Comparison of ENCODE assay signal across 8 cellular contexts in the genomic region with DNA sequence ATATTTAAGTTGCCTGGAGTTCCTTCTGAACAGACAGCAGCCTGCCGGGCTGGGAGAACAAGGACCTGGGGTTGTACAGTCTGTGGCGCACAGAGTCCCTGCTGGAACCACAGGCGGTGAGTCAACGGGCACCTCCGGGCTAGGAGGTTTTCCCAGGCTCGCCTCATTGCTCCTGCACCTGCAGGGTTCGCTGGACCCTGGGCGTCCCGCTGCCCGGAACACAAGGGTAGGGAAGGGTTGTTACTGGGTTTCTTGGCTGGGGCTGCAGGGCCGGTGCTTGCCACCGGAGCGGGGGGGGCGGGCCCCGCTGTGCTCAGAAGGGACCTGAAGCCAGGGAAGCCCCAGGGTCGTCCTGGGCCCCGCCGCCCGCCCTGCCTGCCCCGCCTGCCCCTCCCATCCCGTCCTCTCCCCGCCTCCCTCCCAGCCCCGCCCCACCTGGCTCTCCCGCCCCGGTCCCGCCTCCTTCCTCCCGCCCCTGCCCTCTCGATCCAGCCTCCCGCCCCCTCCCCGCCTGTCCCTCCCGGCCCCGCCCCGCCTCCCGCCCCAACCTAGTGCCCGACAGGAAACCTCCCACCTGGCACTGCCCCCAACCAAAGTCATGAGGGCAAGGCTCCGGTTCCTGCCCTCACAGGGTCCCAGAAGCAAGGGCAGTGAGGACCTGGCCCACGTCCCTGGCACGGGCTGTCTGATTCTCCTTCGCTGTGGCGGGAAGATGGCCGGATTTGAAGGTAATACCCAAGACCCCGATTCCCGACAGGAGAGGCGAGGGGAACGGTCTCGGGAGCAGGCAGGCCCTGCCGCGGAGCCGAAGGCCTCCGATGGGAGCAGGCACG. TPM values are rescaled to one million over a fixed set of nuclear protein-coding genes. Genes with fewer than 3 reads are reported as not detected.
DNase-seq lines count a peak whose midpoint lies in the region; ATAC-seq, FAIRE-seq and TF ChIP-seq lines count a peak whose summit lies in the region.

No MANE protein-coding gene starts in this region.

- POLR2A ChIA-PET in GM10248 (lab: Yijun Ruan, JAX), result no interaction called here
- POLR2A ChIA-PET in endothelial cell of umbilical vein (lab: Charles Lee), result no interaction called here

- intact Hi-C loops in endothelial cell of umbilical vein (cut with micrococcal nuclease), result loop anchor here (1.0 to 5.0 kb wide), 2 partner anchors 161 to 186 kb away; no protein-coding TSS in a partner anchor

- peak overlapping the region in 1 of 3 experiments; percentile 30 for H3K4me3 ChIP-seq in endothelial cell of umbilical vein (replicated peaks in 1 of 3; ENCODE audit: insufficient read depth in 1 of 3, low read depth in 1 of 3, low read length in 3 of 3)

- H3K9ac ChIP-seq in endothelial cell of umbilical vein (replicated peaks; ENCODE audit: extremely low read depth, insufficient read depth, low read length), result no peak overlapping the region

- CTCF ChIA-PET in GM10248 (lab: Yijun Ruan, JAX), result no interaction called here
- CTCF ChIA-PET in activated CD8-positive, alpha-beta memory T cell treated with anti-CD3 and anti-CD28 coated beads, Interleukin-2, amount 10 ng/mL, durations not matched to agents 7 days and 5 days (lab: Charles Lee), result no interaction called here
- CTCF ChIA-PET in endothelial cell of umbilical vein (lab: Charles Lee), result no interaction called here

- peak; percentile 90 for DNase-seq in GM10248 (ENCODE audit: extremely low spot score)
- peak; percentile 90 for DNase-seq in NCI-H82 (lab: John Stamatoyannopoulos, UW)
- DNase-seq in activated CD8-positive, alpha-beta memory T cell treated with anti-CD3 and anti-CD28 coated beads, Interleukin-2, amount 10 ng/mL, durations not matched to agents 7 days and 5 days, result peak; percentile 71
- DNase-seq in endothelial cell of umbilical vein (ENCODE audit: low read depth, low spot score), result peak; percentile 44
- DNase-seq in mucosa of gallbladder (ENCODE audit: low spot score), result peak; percentile 66
- peak; percentile 25 for DNase-seq in stimulated activated CD8-positive, alpha-beta memory T cell treated with anti-CD3 and anti-CD28 coated beads, Interleukin-7, amount 100 ng/mL, for 24 hours (ENCODE audit: low read depth)
- DNase-seq in HCEC 1CT, result no peak

- H3K4me2 ChIP-seq in endothelial cell of umbilical vein (ENCODE audit: insufficient read depth, low read length), result peak overlapping the region; percentile 9

- H3K27me3 Mint-ChIP-seq in activated CD8-positive, alpha-beta memory T cell treated with anti-CD3 and anti-CD28 coated beads, Interleukin-2, amount 10 ng/mL, durations not matched to agents 7 days and 5 days, result peaks cover 12% of the 10 kb centered on the region

- no peak overlapping the region for H2AFZ ChIP-seq in endothelial cell of umbilical vein (ENCODE audit: low read depth, low read length)

- H3K4me1 Mint-ChIP-seq in activated CD8-positive, alpha-beta memory T cell treated with anti-CD3 and anti-CD28 coated beads, Interleukin-2, amount 10 ng/mL, durations not matched to agents 7 days and 5 days, result peaks cover 17% of the 10 kb centered on the region

- no peaks in the 10 kb centered on the region for H3K9me1 ChIP-seq in endothelial cell of umbilical vein (replicated peaks; ENCODE audit: control insufficient read depth, extremely low read depth, insufficient read depth, low read length)

- no peak overlapping the region for H3K27ac ChIP-seq in endothelial cell of umbilical vein (ENCODE audit: insufficient read depth, low read depth, low read length)

- ATAC-seq in HG03045 (IDR thresholded peaks at IDR 0.05; ENCODE audit: unreplicated experiment), result peak; percentile 43
- peak; percentile 67 for ATAC-seq in activated CD8-positive, alpha-beta memory T cell treated with anti-CD3 and anti-CD28 coated beads, Interleukin-2, amount 10 ng/mL, durations not matched to agents 7 days and 5 days

- peaks cover 2% of the 10 kb centered on the region for H3K4me1 ChIP-seq in endothelial cell of umbilical vein (ENCODE audit: control insufficient read depth, extremely low read depth, insufficient read depth, low read length)

- dilution Hi-C loops in endothelial cell of umbilical vein (cut with MboI; ENCODE audit: extremely low pct_ligation_motif_present, low sequenced_read_pairs), result no loop called here

- no peaks in the 10 kb centered on the region for H4K20me1 ChIP-seq in endothelial cell of umbilical vein (replicated peaks; ENCODE audit: control insufficient read depth, extremely low read depth, insufficient read depth, low read length)

- H3K36me3 ChIP-seq in endothelial cell of umbilical vein (ENCODE audit: control insufficient read depth in 2 of 2, extremely low read depth in 1 of 2, insufficient read depth in 2 of 2, low read length in 2 of 2), result peaks cover 0 to 21% of the 10 kb centered on the region in 2 experiments

- no peaks in the 10 kb centered on the region for H3K9me3 ChIP-seq in endothelial cell of umbilical vein (replicated peaks; ENCODE audit: control insufficient read depth, insufficient read depth, low read length)

- peaks cover 8% of the 10 kb centered on the region for H3K9me3 Mint-ChIP-seq in activated CD8-positive, alpha-beta memory T cell treated with anti-CD3 and anti-CD28 coated beads, Interleukin-2, amount 10 ng/mL, durations not matched to agents 7 days and 5 days (ENCODE audit: low read depth)

- peaks cover under 1% of the 10 kb centered on the region for H3K79me2 ChIP-seq in endothelial cell of umbilical vein (ENCODE audit: control insufficient read depth, insufficient read depth, low read length)

- peak overlapping the region; percentile 46 for H3K27ac Mint-ChIP-seq in activated CD8-positive, alpha-beta memory T cell treated with anti-CD3 and anti-CD28 coated beads, Interleukin-2, amount 10 ng/mL, durations not matched to agents 7 days and 5 days

- peaks cover 0 to 10% of the 10 kb centered on the region in 2 experiments for H3K27me3 ChIP-seq in endothelial cell of umbilical vein (ENCODE audit: control insufficient read depth in 2 of 2, insufficient read depth in 2 of 2, low read length in 2 of 2)

- TF ChIP-seq CTCF in GM10248 (IDR thresholded peaks at IDR 0.05; ENCODE audit: control extremely low read depth, extremely low read depth, low read depth, missing control alignments) (no peak), endothelial cell of umbilical vein (IDR thresholded peaks at IDR 0.05; ENCODE audit: extremely low read depth in 1 of 2, insufficient read depth in 1 of 2, low read depth in 1 of 2, low read length in 2 of 2) (no peak)

- H3K36me3 Mint-ChIP-seq in activated CD8-positive, alpha-beta memory T cell treated with anti-CD3 and anti-CD28 coated beads, Interleukin-2, amount 10 ng/mL, durations not matched to agents 7 days and 5 days, result peaks cover 17% of the 10 kb centered on the region

- TF ChIP-seq POLR2A in endothelial cell of umbilical vein (IDR thresholded peaks at IDR 0.05; ENCODE audit: low read depth, low read length), result no peak

- no TSS peak for BruUV-seq in endothelial cell of umbilical vein (replicated peaks; lab: Mats Ljungman, UMichigan)

- peak; percentile 31 for FAIRE-seq in endothelial cell of umbilical vein (lab: Jason Lieb, UNC)

- H3K4me3 Mint-ChIP-seq in activated CD8-positive, alpha-beta memory T cell treated with anti-CD3 and anti-CD28 coated beads, Interleukin-2, amount 10 ng/mL, durations not matched to agents 7 days and 5 days, result peak overlapping the region; percentile 69

TF ChIP-seq in endothelial cell of umbilical vein, 7 proteins besides CTCF, POLR2A, EP300 and RAD21:
- TF ChIP-seq GATA2 (IDR thresholded peaks at IDR 0.05; ENCODE audit: insufficient read depth, insufficient read length, low read depth, low read length) (no peak), MYC (IDR thresholded peaks at IDR 0.05; ENCODE audit: low read depth, low read length) (no peak), POLR2AphosphoS5 (IDR thresholded peaks at IDR 0.05; ENCODE audit: insufficient read depth, low read depth, low read length) (peak; percentile 4), FOS (IDR thresholded peaks at IDR 0.05; ENCODE audit: borderline replicate concordance, insufficient read depth, low read length) (peak; percentile 15), EZH2 (IDR thresholded peaks at IDR 0.05; ENCODE audit: borderline replicate concordance, low read depth, low read length, severe bottlenecking) (no peak)
- TF ChIP-seq, protein P1, sequence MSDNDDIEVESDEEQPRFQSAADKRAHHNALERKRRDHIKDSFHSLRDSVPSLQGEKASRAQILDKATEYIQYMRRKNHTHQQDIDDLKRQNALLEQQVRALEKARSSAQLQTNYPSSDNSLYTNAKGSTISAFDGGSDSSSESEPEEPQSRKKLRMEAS (IDR thresholded peaks at IDR 0.05; ENCODE audit: insufficient read depth, insufficient read length), result no peak

RNA-seq across cellular contexts. Expression of a gene that starts 6.8 kb away (rescaled TPM):
- total RNA-seq in activated CD8-positive, alpha-beta memory T cell treated with anti-CD3 and anti-CD28 coated beads, Interleukin-2, amount 10 ng/mL, durations not matched to agents 7 days and 5 days, result 10 to 100 TPM; 17.7 to 24.1 TPM
- total RNA-seq in endothelial cell of umbilical vein, result 15.2 and 17.3 TPM in 2 replicates
- polyA plus RNA-seq in endothelial cell of umbilical vein, result 31.2 and 39.3 TPM in 2 replicates
- polyA plus RNA-seq in endothelial cell of umbilical vein (2011; cell fraction: cytosol; rRNA removed), result 17.6 and 20.1 TPM in 2 replicates
- 21.1 and 25.2 TPM in 2 replicates for polyA plus RNA-seq in endothelial cell of umbilical vein (2011; cell fraction: nucleus; rRNA removed)
- polyA plus RNA-seq in endothelial cell of umbilical vein (2012), result 10.9 and 13.1 TPM in 2 replicates
- 42.2 and 46.1 TPM in 2 replicates for polyA minus RNA-seq in endothelial cell of umbilical vein
- polyA minus RNA-seq in endothelial cell of umbilical vein (2011; cell fraction: cytosol; rRNA and poly(A)+ RNA removed), result 20.7 TPM
- polyA minus RNA-seq in endothelial cell of umbilical vein (2011; cell fraction: nucleus; rRNA and poly(A)+ RNA removed), result 29.0 and 35.4 TPM in 2 replicates
- 14.1 TPM for total RNA-seq in mucosa of gallbladder

RNA-seq across cellular contexts. Expression of a gene that starts 7.0 kb away (rescaled TPM):
- total RNA-seq in activated CD8-positive, alpha-beta memory T cell treated with anti-CD3 and anti-CD28 coated beads, Interleukin-2, amount 10 ng/mL, durations not matched to agents 7 days and 5 days, result 10 to 100 TPM; 33.9 to 35.3 TPM
- total RNA-seq in endothelial cell of umbilical vein (24.0 and 25.3 TPM in 2 replicates), mucosa of gallbladder (32.3 TPM)
- 26.5 and 32.7 TPM in 2 replicates for polyA plus RNA-seq in endothelial cell of umbilical vein
- polyA plus RNA-seq in endothelial cell of umbilical vein (2011; cell fraction: cytosol; rRNA removed), result 30.5 and 33.1 TPM in 2 replicates
- polyA plus RNA-seq in endothelial cell of umbilical vein (2011; cell fraction: nucleus; rRNA removed), result 23.6 and 25.3 TPM in 2 replicates
- polyA plus RNA-seq in endothelial cell of umbilical vein (2012), result 20.3 and 25.5 TPM in 2 replicates
- polyA minus RNA-seq in endothelial cell of umbilical vein, result 20.4 and 24.8 TPM in 2 replicates
- 18.2 TPM for polyA minus RNA-seq in endothelial cell of umbilical vein (2011; cell fraction: cytosol; rRNA and poly(A)+ RNA removed)
- 18.4 and 18.7 TPM in 2 replicates for polyA minus RNA-seq in endothelial cell of umbilical vein (2011; cell fraction: nucleus; rRNA and poly(A)+ RNA removed)
